19 cellular contexts compared by ENCODE assay signal in genomic region chr3:46168583-46168982, GRCh38. TPM values are rescaled to one million over a fixed set of nuclear protein-coding genes. Genes with fewer than 3 reads are reported as not detected.
"Had no signal": no experiment of that assay in that cellular context is flagged by ENCODE, and none has a peak within 500 bp of the region (broad histone marks: within the 10 kb centered on the region; RNA-seq: fewer than 3 reads in every experiment).

No MANE protein-coding gene starts in this region.

- H3K4me1 ChIP-seq: prostate gland, right lobe of liver, spleen, testis, upper lobe of left lung had no signal

- H3K9me3 ChIP-seq: prostate gland, right lobe of liver, testis had no signal

- ATAC-seq: activated CD4-positive, CD25-positive, alpha-beta regulatory T cell treated with anti-CD3 and anti-CD28 coated beads, Interleukin-2, amount 50 U/mL, for 24 hours; left cardiac atrium; right lobe of liver; stimulated activated naive CD8-positive, alpha-beta T cell treated with anti-CD3 and anti-CD28 coated beads, Interleukin-15, amount 100 ng/mL, for 72 hours had no signal

- DNase-seq: activated CD4-positive, alpha-beta T cell treated with anti-CD3 and anti-CD28 coated beads, Interleukin-2, amount 50 U/mL, for 1 hour; activated CD8-positive, alpha-beta memory T cell treated with anti-CD3 and anti-CD28 coated beads for 24 hours; activated gamma-delta T cell treated with Interleukin-2 at 50 U/mL for 16 hours; amygdala; left cardiac atrium; midbrain; right lobe of liver; spleen; stimulated activated CD4-positive, alpha-beta T cell treated with anti-CD3 and anti-CD28 coated beads, Interleukin-1b, Interleukin-23, amount 100 ng/mL, for 48 hours; stimulated activated naive CD8-positive, alpha-beta T cell treated with anti-CD3 and anti-CD28 coated beads, Interleukin-15, amount 100 ng/mL, for 72 hours; T-helper 9 cell; testis; upper lobe of left lung had no signal

- H3K27me3 ChIP-seq: right lobe of liver, spleen, testis, upper lobe of left lung had no signal

- H3K4me3 ChIP-seq: lung, prostate gland, right lobe of liver, spleen, testis, upper lobe of left lung had no signal

- H3K36me3 ChIP-seq: prostate gland, right lobe of liver, spleen, upper lobe of left lung had no signal

- H3K27ac ChIP-seq: epithelial cell of prostate, prostate gland, right lobe of liver, spleen, testis, upper lobe of left lung had no signal

RNA-seq across cellular contexts. Expression of gene CCR1, which starts 39.5 kb away (rescaled TPM):
- total RNA-seq: dermis microvascular lymphatic vessel endothelial cell, glomerular endothelial cell had no signal
